Comparison of ENCODE assay signal across 24 cellular contexts in genomic region chr20:37108676-37109075, GRCh38.
"Had no signal": no experiment of that assay in that cellular context is flagged by ENCODE, and none has a peak within 500 bp of the region (broad histone marks: within the 10 kb centered on the region; RNA-seq: fewer than 3 reads in every experiment).

No MANE protein-coding gene starts in this region.

- H3K9me3 Mint-ChIP-seq: activated B cell treated with CpG ODN at 0.5 μM for 24 hours; activated CD4-positive, alpha-beta T cell treated with anti-CD3 and anti-CD28 coated beads, Interleukin-2, amount 10 ng/mL, durations not matched to agents 24 days and 14 days; activated naive CD4-positive, alpha-beta T cell treated with anti-CD3 and anti-CD28 coated beads, Interleukin-2, amount 50 U/mL, for 72 hours; activated naive CD8-positive, alpha-beta T cell treated with anti-CD3 and anti-CD28 coated beads, Interleukin-2, amount 50 U/mL, for 24 hours; activated T-cell treated with anti-CD3 and anti-CD28 coated beads, Interleukin-2, amount 50 U/mL, for 4 hours; brain; T-helper 1 cell treated with Interleukin-12 subunit alpha and Interleukin-12 subunit beta and Interleukin-4 antibody, amounts not matched to agents 30 μg/mL and 1 μg/mL, for 36 hours had no signal

- DNase-seq: activated B cell treated with CpG ODN at 0.5 μM for 24 hours; activated CD4-positive, alpha-beta T cell treated with anti-CD3 and anti-CD28 coated beads for 1 hour; activated CD4-positive, alpha-beta T cell treated with anti-CD3 and anti-CD28 coated beads, Interleukin-2, amount 10 ng/mL, durations not matched to agents 24 days and 14 days; activated CD4-positive, alpha-beta T cell treated with anti-CD3 and anti-CD28 coated beads, Interleukin-2, amount 50 U/mL, for 48 hours; activated CD8-positive, alpha-beta memory T cell treated with anti-CD3 and anti-CD28 coated beads for 24 hours; activated effector memory CD4-positive, alpha-beta T cell treated with anti-CD3 and anti-CD28 coated beads, Interleukin-2, amount 50 U/mL, for 16 hours; activated naive CD4-positive, alpha-beta T cell treated with Interleukin-2 at 50 U/mL for 16 hours; activated naive CD8-positive, alpha-beta T cell treated with anti-CD3 and anti-CD28 coated beads, Interleukin-2, amount 50 U/mL, for 24 hours; activated T-cell treated with anti-CD3 and anti-CD28 coated beads, Interleukin-2, amount 50 U/mL, for 4 hours; amniotic stem cell; cerebellar nuclear complex; NCI-H1048; NCI-H1694; NCI-H2029; NCI-H345; NCI-H510A; NCI-H526 treated with DMSO at 0.1 percent for 48 hours; NCI-H82; OCI-M1; Peyer's patch; SHP77 treated with DMSO at 0.1 percent for 48 hours had no signal

- H3K27me3 Mint-ChIP-seq: activated B cell treated with CpG ODN at 0.5 μM for 24 hours; activated naive CD8-positive, alpha-beta T cell treated with anti-CD3 and anti-CD28 coated beads, Interleukin-2, amount 50 U/mL, for 24 hours had no signal

- ATAC-seq: activated naive CD4-positive, alpha-beta T cell treated with anti-CD3 and anti-CD28 coated beads, Interleukin-2, amount 50 U/mL, for 72 hours; activated naive CD8-positive, alpha-beta T cell treated with anti-CD3 and anti-CD28 coated beads, Interleukin-2, amount 50 U/mL, for 24 hours; activated T-cell treated with anti-CD3 and anti-CD28 coated beads, Interleukin-2, amount 50 U/mL, for 4 hours had no signal

- H3K4me3 Mint-ChIP-seq: activated B cell treated with CpG ODN at 0.5 μM for 24 hours; activated CD4-positive, alpha-beta T cell treated with anti-CD3 and anti-CD28 coated beads, Interleukin-2, amount 10 ng/mL, durations not matched to agents 24 days and 14 days; activated naive CD8-positive, alpha-beta T cell treated with anti-CD3 and anti-CD28 coated beads, Interleukin-2, amount 50 U/mL, for 24 hours; activated T-cell treated with anti-CD3 and anti-CD28 coated beads, Interleukin-2, amount 50 U/mL, for 4 hours; brain; T-helper 1 cell treated with Interleukin-12 subunit alpha and Interleukin-12 subunit beta and Interleukin-4 antibody, amounts not matched to agents 30 μg/mL and 1 μg/mL, for 36 hours had no signal

- H3K4me1 Mint-ChIP-seq: activated B cell treated with CpG ODN at 0.5 μM for 24 hours; activated CD4-positive, alpha-beta T cell treated with anti-CD3 and anti-CD28 coated beads, Interleukin-2, amount 10 ng/mL, durations not matched to agents 24 days and 14 days; activated naive CD8-positive, alpha-beta T cell treated with anti-CD3 and anti-CD28 coated beads, Interleukin-2, amount 50 U/mL, for 24 hours; brain had no signal

- H3K36me3 Mint-ChIP-seq: activated naive CD4-positive, alpha-beta T cell treated with anti-CD3 and anti-CD28 coated beads, Interleukin-2, amount 50 U/mL, for 72 hours; brain had no signal

- H3K27ac Mint-ChIP-seq: activated B cell treated with CpG ODN at 0.5 μM for 24 hours; activated CD4-positive, alpha-beta T cell treated with anti-CD3 and anti-CD28 coated beads, Interleukin-2, amount 10 ng/mL, durations not matched to agents 24 days and 14 days; activated naive CD4-positive, alpha-beta T cell treated with anti-CD3 and anti-CD28 coated beads, Interleukin-2, amount 50 U/mL, for 72 hours; activated naive CD8-positive, alpha-beta T cell treated with anti-CD3 and anti-CD28 coated beads, Interleukin-2, amount 50 U/mL, for 24 hours; brain; T-helper 1 cell treated with Interleukin-12 subunit alpha and Interleukin-12 subunit beta and Interleukin-4 antibody, amounts not matched to agents 30 μg/mL and 1 μg/mL, for 36 hours had no signal
